In the genomic region with DNA sequence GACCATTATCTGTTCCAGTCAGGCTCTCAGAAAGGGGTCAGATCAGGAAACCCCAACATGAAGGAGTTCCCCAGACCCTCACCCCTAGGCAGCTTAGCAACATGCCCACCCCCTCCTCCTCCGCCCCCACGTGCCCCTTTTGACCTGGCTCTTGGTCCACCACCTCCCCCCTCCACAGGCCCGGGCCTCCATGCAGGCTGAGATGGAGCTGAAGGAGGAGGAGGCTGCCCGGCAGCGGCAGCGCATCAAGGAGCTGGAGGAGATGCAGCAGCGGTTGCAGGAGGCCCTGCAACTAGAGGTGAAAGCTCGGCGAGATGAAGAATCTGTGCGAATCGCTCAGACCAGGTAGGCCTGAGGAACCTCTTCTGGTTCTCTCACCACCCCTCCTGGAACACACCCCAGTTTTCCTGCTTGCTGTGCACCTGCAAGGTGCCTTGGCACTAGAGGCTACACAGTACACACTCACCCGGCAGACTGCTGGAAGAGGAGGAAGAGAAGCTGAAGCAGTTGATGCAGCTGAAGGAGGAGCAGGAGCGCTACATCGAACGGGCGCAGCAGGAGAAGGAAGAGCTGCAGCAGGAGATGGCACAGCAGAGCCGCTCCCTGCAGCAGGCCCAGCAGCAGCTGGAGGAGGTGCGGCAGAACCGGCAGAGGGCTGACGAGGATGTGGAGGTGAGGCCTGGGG, we compare ENCODE assay signal across 15 cellular contexts.
"Had no signal": no experiment of that assay in that cellular context is flagged by ENCODE, and none has a peak within 500 bp of the region (broad histone marks: within the 10 kb centered on the region; RNA-seq: fewer than 3 reads in every experiment).

No MANE protein-coding gene starts in this region.

- H3K36me3 ChIP-seq: ascending aorta, gastrocnemius medialis, prostate gland, transverse colon had no signal

- H3K4me3 Mint-ChIP-seq: naive B cell; T-helper 1 cell treated with Interleukin-12 subunit alpha and Interleukin-12 subunit beta and Interleukin-4 antibody, amounts not matched to agents 30 μg/mL and 1 μg/mL, for 36 hours had no signal

- H3K9me3 Mint-ChIP-seq: naive B cell; T-helper 1 cell treated with Interleukin-12 subunit alpha and Interleukin-12 subunit beta and Interleukin-4 antibody, amounts not matched to agents 30 μg/mL and 1 μg/mL, for 36 hours had no signal

- H3K27me3 ChIP-seq: ascending aorta, gastrocnemius medialis, heart right ventricle, transverse colon had no signal

- DNase-seq: activated CD4-positive, alpha-beta T cell treated with anti-CD3 and anti-CD28 coated beads for 4 hours; activated effector memory CD4-positive, alpha-beta T cell treated with Interleukin-2 at 50 U/mL for 16 hours; gastrocnemius medialis; heart right ventricle; lower lobe of right lung; midbrain; naive B cell; stimulated activated CD4-positive, alpha-beta T cell treated with anti-CD3 and anti-CD28 coated beads, Interleukin-2, amount 100 ng/mL, for 24 hours; stimulated activated naive CD4-positive, alpha-beta T cell; substantia nigra; transverse colon had no signal

- H3K27ac ChIP-seq: ascending aorta, lower lobe of right lung, SK-N-MC had no signal

- H3K9me3 ChIP-seq: ascending aorta, gastrocnemius medialis, heart right ventricle, lower lobe of right lung, prostate gland, transverse colon had no signal

- H3K27me3 Mint-ChIP-seq: naive B cell had no signal
